ENCODE assay signal across 8 cellular contexts in genomic region chr4:25233737-25234389, GRCh38. TPM values are rescaled to one million over a fixed set of nuclear protein-coding genes. Genes with fewer than 3 reads are reported as not detected.
DNase-seq lines count a peak whose midpoint lies in the region; FAIRE-seq and TF ChIP-seq lines count a peak whose summit lies in the region.

Gene PI4K2B, plus strand, starts transcription at chr4:25234033. Its CDS starts 131 bp downstream, at chr4:25234164.

- 0 out of 2 replicates have a peak, but pooled peaks cover 2% of the 10 kb centered on the region for H3F3A ChIP-seq in Loucy (ENCODE audit: low read depth)

- H3K27me3 ChIP-seq in Loucy (ENCODE audit: insufficient read depth, low read length, poor library complexity, severe bottlenecking) (peaks cover 6% of the 10 kb centered on the region), stomach (no peaks in the 10 kb centered on the region)

- no peak for TF ChIP-seq CTCF in Loucy (conservative IDR thresholded peaks at IDR 0.05; ENCODE audit: low read length)
- no peak for TF ChIP-seq CTCF in fibroblast of pulmonary artery (IDR thresholded peaks at IDR 0.05; ENCODE audit: low read length, missing control alignments)
- no peak for TF ChIP-seq CTCF in nephron progenitor cell (IDR thresholded peaks at IDR 0.05)
- TF ChIP-seq CTCF in stomach (IDR thresholded peaks at IDR 0.05): no peak

- intact Hi-C loops in stomach (cut with DNase I; ENCODE audit: low total_unique reads): no loop called here

- H3K4me1 ChIP-seq in Loucy (ENCODE audit: insufficient read depth, low read length, poor library complexity, severe bottlenecking) (peaks cover 27% of the 10 kb centered on the region), stomach (peaks cover 7 to 28% (median 21%) of the 10 kb centered on the region in 4 donors)

- H3K4me3 ChIP-seq in Loucy (ENCODE audit: low read length, poor library complexity, severe bottlenecking): peak within 1 kb of the TSS; percentile 97
- peak within 1 kb of the TSS; percentile 88 for H3K4me3 ChIP-seq in fibroblast of pulmonary artery (replicated peaks; ENCODE audit: low read depth, low read length)
- peak within 1 kb of the TSS; percentile 72 to 85 (median 81) for H3K4me3 ChIP-seq in stomach

- H3K27me3 Mint-ChIP-seq in nephron progenitor cell (ENCODE audit: low read depth, poor library complexity): peaks cover 14% of the 10 kb centered on the region

- 0 to 2% (median 1%) methylated on average over 21 to 72 of the region's 72 CpGs for WGBS in stomach, 5 donors

- H3K9me2 ChIP-seq in Loucy (replicated peaks; ENCODE audit: low read depth, low read length): no peaks in the 10 kb centered on the region

- H3K9me3 ChIP-seq in Loucy (ENCODE audit: insufficient read depth, low read depth, low read length) (no peaks in the 10 kb centered on the region), stomach (peaks cover 0 to 8% (median 0%) of the 10 kb centered on the region in 4 donors)

- H4K20me1 ChIP-seq in Loucy (ENCODE audit: insufficient read depth, low read length, poor library complexity, severe bottlenecking): peaks cover 30% of the 10 kb centered on the region

- H3K36me3 ChIP-seq in Loucy (ENCODE audit: insufficient read depth, low read length) (no peaks in the 10 kb centered on the region), stomach (no peaks in the 10 kb centered on the region)

- no peak within 1 kb of the TSS for H3K27ac Mint-ChIP-seq in nephron progenitor cell

- H2AFZ ChIP-seq in Loucy (ENCODE audit: low read length): peak within 1 kb of the TSS; percentile 82

- H3K4me2 ChIP-seq in Loucy (ENCODE audit: low read depth, low read length, poor library complexity, severe bottlenecking): peak within 1 kb of the TSS; percentile 89

- peak within 1 kb of the TSS; percentile 92 to 99 (median 96) for H3K27ac ChIP-seq in stomach

- H3K79me2 ChIP-seq in Loucy (ENCODE audit: insufficient read depth, low read length): peaks cover 55% of the 10 kb centered on the region

- TF ChIP-seq EP300 in stomach (IDR thresholded peaks at IDR 0.05): no peak

- peaks cover 47% of the 10 kb centered on the region for H3K36me3 Mint-ChIP-seq in nephron progenitor cell (ENCODE audit: low read depth)

- no peak for FAIRE-seq in H54 (lab: Jason Lieb, UNC)

- TF ChIP-seq POLR2A in H54 (IDR thresholded peaks at IDR 0.05; ENCODE audit: low read depth, low read length) (peak; percentile 93), Raji (IDR thresholded peaks at IDR 0.05; ENCODE audit: insufficient read depth, low read depth, low read length) (peak; percentile 97), stomach (IDR thresholded peaks at IDR 0.05) (peak in 1 of 4 donors; percentile 13)

- DNase-seq in EL (peak; percentile 86), H54 (ENCODE audit: insufficient read length, low spot score) (peak; percentile 59), fibroblast of pulmonary artery (ENCODE audit: low read depth) (peak; percentile 77), nephron progenitor cell (peak; percentile 85), stomach (peak; percentile 96)
- peak; percentile 92 for DNase-seq in activated T-helper 9 cell treated with anti-CD3 and anti-CD28 coated beads, Interleukin-2, amount 50 U/mL, for 16 hours (ENCODE audit: low read depth)

- peak within 1 kb of the TSS; percentile 89 for H3K4me3 Mint-ChIP-seq in nephron progenitor cell

- peak within 1 kb of the TSS; percentile 93 for H3K9ac ChIP-seq in Loucy (ENCODE audit: low read depth, low read length, poor library complexity, severe bottlenecking)

- H3K9me3 Mint-ChIP-seq in nephron progenitor cell: peaks cover 78% of the 10 kb centered on the region

- peaks cover 15% of the 10 kb centered on the region for H3K4me1 Mint-ChIP-seq in nephron progenitor cell

RNA-seq across cellular contexts. Expression of gene PI4K2B, which starts in this region (rescaled TPM):
- 10 to 100 TPM in 4 of 5 donors, 1 to 10 TPM in 1; 9.3 to 65.2 (median 29.4) TPM for total RNA-seq in stomach
- polyA plus RNA-seq in stomach: 10 to 100 TPM in 2 of 3 donors, 1 to 10 TPM in 1; 9.7 to 23.8 (median 15.0) TPM

Comparison
In these comparisons a context has a peak if more than half of its experiments do, and no peak if none do; other contexts are left out.
1. Peak in every context shown above with its lines: DNase-seq, H3K4me3 ChIP-seq and H3K27ac ChIP-seq.